In genomic region chr18:44682871-44683221, GRCh38 we compare ENCODE assay signal across 8 cellular contexts. TPM values are rescaled to one million over a fixed set of nuclear protein-coding genes. Genes with fewer than 3 reads are reported as not detected.
DNase-seq lines count a peak whose midpoint lies in the region; ATAC-seq and TF ChIP-seq lines count a peak whose summit lies in the region.

No MANE protein-coding gene starts in this region.

- no peak overlapping the region for H3K27ac ChIP-seq in WERI-Rb-1

- ATAC-seq in HG03196 (IDR thresholded peaks at IDR 0.05; ENCODE audit: unreplicated experiment) (no peak), GM19452 (IDR thresholded peaks at IDR 0.05; ENCODE audit: unreplicated experiment) (no peak)

- no peaks in the 10 kb centered on the region for H3K36me3 ChIP-seq in WERI-Rb-1

- no peak for TF ChIP-seq CTCF in AG10803 (conservative IDR thresholded peaks at IDR 0.05; ENCODE audit: low read length)
- no peak for TF ChIP-seq CTCF in WERI-Rb-1 (IDR thresholded peaks at IDR 0.05; ENCODE audit: low read depth, low read length)

- H3K9me3 ChIP-seq in WERI-Rb-1 (ENCODE audit: severe bottlenecking), result no peaks in the 10 kb centered on the region

- DNase-seq in AG10803 (ENCODE audit: low read depth), result no peak
- DNase-seq in M059J (ENCODE audit: low read depth), result peak; percentile 52
- DNase-seq in WERI-Rb-1, result peak; percentile 23
- DNase-seq in medulla oblongata (ENCODE audit: extremely low spot score), result peak; percentile 11
- no peak for DNase-seq in COLO829 (ENCODE audit: low spot score)
- DNase-seq in stimulated activated CD4-positive, alpha-beta T cell treated with anti-CD3 and anti-CD28 coated beads, Interleukin-2, amount 100 ng/mL, for 24 hours, result no peak

- peak overlapping the region; percentile 78 for H3K4me3 ChIP-seq in AG10803 (ENCODE audit: low read length)
- H3K4me3 ChIP-seq in WERI-Rb-1 (ENCODE audit: low read depth, low read length), result no peak overlapping the region

- peaks cover 6% of the 10 kb centered on the region for H3K27me3 ChIP-seq in WERI-Rb-1 (ENCODE audit: insufficient read depth, low read depth, severe bottlenecking)

RNA-seq across cellular contexts. Expression of gene SETBP1, which starts 2.2 kb away (rescaled TPM):
- 1.9 and 4.1 TPM in 2 replicates for total RNA-seq in M059J (2014; rRNA removed; shearing (Covaris generic))

Comparison
In these comparisons a context has a peak if more than half of its experiments do, and no peak if none do; other contexts are left out.
1. DNase-seq: peak in M059J (single experiment), WERI-Rb-1 (single experiment) and medulla oblongata (single experiment); none in AG10803 (single experiment), COLO829 (single experiment) and stimulated activated CD4-positive, alpha-beta T cell treated with anti-CD3 and anti-CD28 coated beads, Interleukin-2, amount 100 ng/mL, for 24 hours (0 of 2).